Comparison of ENCODE assay signal across 18 cellular contexts in genomic region chr2:47509981-47510380, GRCh38.
"Had no signal": no experiment of that assay in that cellular context is flagged by ENCODE, and none has a peak within 500 bp of the region (broad histone marks: within the 10 kb centered on the region; RNA-seq: fewer than 3 reads in every experiment).

No MANE protein-coding gene starts in this region.

- H3K27ac ChIP-seq: PC-9 had no signal

- H2AFZ ChIP-seq: PC-9 had no signal

- ATAC-seq: activated CD4-positive, alpha-beta T cell treated with anti-CD3 and anti-CD28 coated beads for 36 hours; T-helper 17 cell had no signal

- H3K4me3 Mint-ChIP-seq: activated CD4-positive, alpha-beta memory T cell treated with anti-CD3 and anti-CD28 coated beads, Interleukin-2, amount 10 ng/mL, durations not matched to agents 7 days and 5 days; activated CD4-positive, alpha-beta T cell treated with anti-CD3 and anti-CD28 coated beads for 36 hours; activated naive CD8-positive, alpha-beta T cell treated with anti-CD3 and anti-CD28 coated beads, Interleukin-2, amount 10 ng/mL, durations not matched to agents 7 days and 5 days; T-helper 17 cell had no signal

- H3K27ac Mint-ChIP-seq: activated CD4-positive, alpha-beta memory T cell treated with anti-CD3 and anti-CD28 coated beads, Interleukin-2, amount 10 ng/mL, durations not matched to agents 7 days and 5 days; activated CD4-positive, alpha-beta T cell treated with anti-CD3 and anti-CD28 coated beads for 36 hours; activated naive CD8-positive, alpha-beta T cell treated with anti-CD3 and anti-CD28 coated beads, Interleukin-2, amount 10 ng/mL, durations not matched to agents 7 days and 5 days; T-helper 17 cell had no signal

- H3K4me2 ChIP-seq: PC-9 had no signal

- H3K4me1 Mint-ChIP-seq: T-helper 17 cell had no signal

- H3K27me3 Mint-ChIP-seq: activated CD4-positive, alpha-beta memory T cell treated with anti-CD3 and anti-CD28 coated beads, Interleukin-2, amount 10 ng/mL, durations not matched to agents 7 days and 5 days; activated CD4-positive, alpha-beta T cell treated with anti-CD3 and anti-CD28 coated beads for 36 hours; activated naive CD8-positive, alpha-beta T cell treated with anti-CD3 and anti-CD28 coated beads, Interleukin-2, amount 10 ng/mL, durations not matched to agents 7 days and 5 days; T-helper 17 cell had no signal

- H3K4me3 ChIP-seq: PC-9 had no signal

- DNase-seq: activated CD4-positive, alpha-beta memory T cell treated with anti-CD3 and anti-CD28 coated beads, Interleukin-2, amount 10 ng/mL, durations not matched to agents 7 days and 5 days; activated CD4-positive, alpha-beta T cell treated with anti-CD3 and anti-CD28 coated beads for 36 hours; activated CD4-positive, alpha-beta T cell treated with anti-CD3 and anti-CD28 coated beads, Interleukin-2, amount 50 U/mL, for 1 hour; activated naive CD4-positive, alpha-beta T cell treated with anti-CD3 and anti-CD28 coated beads, Interleukin-2, amount 50 U/mL, for 16 hours; activated naive CD8-positive, alpha-beta T cell treated with anti-CD3 and anti-CD28 coated beads, Interleukin-2, amount 10 ng/mL, durations not matched to agents 7 days and 5 days; aorta; central memory CD4-positive, alpha-beta T cell; KG1; NCI-H1105 treated with DMSO at 0.1 percent for 48 hours; NCI-H1436 treated with DMSO at 0.1 percent for 48 hours; NCI-H187; NCI-H2081; NCI-H446; NCI-H524; PC-9; SIG-M5; T-helper 17 cell; T-helper 9 cell had no signal
